In the genomic region with DNA sequence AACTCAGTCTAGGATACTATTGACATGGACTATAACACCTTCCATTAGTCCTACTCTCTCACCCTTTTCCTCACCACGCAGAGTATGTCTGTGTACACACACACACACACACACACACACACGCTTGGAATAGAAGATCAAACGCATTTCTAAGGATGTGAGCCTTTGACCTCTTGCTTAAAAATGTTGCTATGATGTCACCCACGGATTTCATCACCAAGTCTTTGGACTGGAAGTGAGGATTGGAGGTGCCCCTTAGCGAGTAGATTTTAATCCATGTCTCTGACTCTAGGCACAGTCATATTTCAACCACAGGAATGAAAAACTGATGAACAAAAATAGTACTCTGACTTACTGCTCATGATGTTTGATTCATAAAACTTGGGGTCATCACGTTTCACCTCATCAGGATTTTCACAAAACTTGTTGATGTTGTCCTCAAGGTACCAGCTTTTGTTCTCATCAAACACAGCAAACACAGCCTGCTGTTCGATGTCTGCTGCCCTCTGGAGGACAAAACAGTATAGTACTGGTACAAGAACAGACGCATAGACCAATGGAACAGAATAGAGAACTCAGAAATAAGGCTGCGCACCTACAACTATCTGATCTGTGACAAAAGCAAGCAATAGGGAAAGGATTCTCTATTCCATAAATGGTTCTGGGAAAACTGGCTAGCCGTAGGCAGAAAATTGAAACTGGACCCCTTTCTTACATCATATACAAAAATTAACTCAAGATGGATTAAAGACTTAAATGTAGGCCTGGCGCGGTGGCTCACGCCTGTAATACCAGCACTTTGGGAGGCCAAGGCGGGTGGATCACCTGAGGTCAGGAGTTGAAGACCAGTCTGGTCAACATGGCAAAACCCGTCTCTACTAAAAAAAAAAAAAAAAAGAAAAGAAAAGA, we compare ENCODE assay signal across 8 cellular contexts. TPM values are rescaled to one million over a fixed set of nuclear protein-coding genes. Genes with fewer than 3 reads are reported as not detected.
DNase-seq lines count a peak whose midpoint lies in the region; ATAC-seq and TF ChIP-seq lines count a peak whose summit lies in the region.

No MANE protein-coding gene starts in this region.

- H3K4me3 ChIP-seq in AG04450 (ENCODE audit: low read depth, low read length): no peak overlapping the region
- H3K4me3 ChIP-seq in fibroblast of the aortic adventitia (ENCODE audit: low read depth, low read length): no peak overlapping the region
- H3K4me3 ChIP-seq in neural progenitor cell: no peak overlapping the region

- H3K4me3 Mint-ChIP-seq in neural progenitor cell: no peak overlapping the region

- no peaks in the 10 kb centered on the region for H3K79me2 ChIP-seq in neural progenitor cell (ENCODE audit: low read depth)

- no peaks in the 10 kb centered on the region for H3K36me3 ChIP-seq in neural progenitor cell

- H3K27ac Mint-ChIP-seq in neural progenitor cell: no peak overlapping the region

- no peaks in the 10 kb centered on the region for H3K9me3 ChIP-seq in AG04450 (ENCODE audit: control insufficient read depth, insufficient read depth, low read length)
- no peaks in the 10 kb centered on the region for H3K9me3 ChIP-seq in neural progenitor cell (ENCODE audit: low read depth)

- no peaks in the 10 kb centered on the region for H3K36me3 Mint-ChIP-seq in neural progenitor cell

- H3K27ac ChIP-seq in AG04450 (ENCODE audit: low read depth, low read length) (no peak overlapping the region), neural progenitor cell (no peak overlapping the region)

- CTCF ChIA-PET in AG04450 (lab: Charles Lee): interaction anchor here (0.6 to 3.4 kb wide), 33 partner anchors 8 to 942 kb away, joined by 3 to 42 read pairs (median 4); a partner anchor contains a TSS

- H2AFZ ChIP-seq in neural progenitor cell (replicated peaks): peak overlapping the region; percentile 23

- no peaks in the 10 kb centered on the region for H3K27me3 ChIP-seq in AG04450 (ENCODE audit: control insufficient read depth, insufficient read depth, low read length)
- H3K27me3 ChIP-seq in neural progenitor cell: no peaks in the 10 kb centered on the region

- peaks cover 8% of the 10 kb centered on the region for H3K4me1 Mint-ChIP-seq in neural progenitor cell

- peak; percentile 45 for DNase-seq in AG04450 (ENCODE audit: low read depth, low spot score)
- peak; percentile 12 for DNase-seq in GM13976 (ENCODE audit: low spot score)
- peak; percentile 87 for DNase-seq in NCI-H82 (lab: John Stamatoyannopoulos, UW)
- peak; percentile 47 for DNase-seq in activated T-cell treated with anti-CD3 and anti-CD28 coated beads for 4 hours
- DNase-seq in fibroblast of the aortic adventitia (ENCODE audit: low read depth): peak; percentile 89
- DNase-seq in neural progenitor cell (ENCODE audit: low spot score): peak; percentile 87
- DNase-seq in ureter (ENCODE audit: low spot score): peak; percentile 70

- TF ChIP-seq CTCF in AG04450 (IDR thresholded peaks at IDR 0.05; ENCODE audit: low read depth, low read length): peak; percentile 82
- peak; percentile 72 for TF ChIP-seq CTCF in GM13976 (IDR thresholded peaks at IDR 0.05; ENCODE audit: borderline replicate concordance, control extremely low read depth, extremely low read depth, insufficient read depth, missing control alignments)
- peak; percentile 86 for TF ChIP-seq CTCF in fibroblast of the aortic adventitia (IDR thresholded peaks at IDR 0.05; ENCODE audit: insufficient read depth, low read length)
- peak; percentile 85 for TF ChIP-seq CTCF in neural progenitor cell (IDR thresholded peaks at IDR 0.05)

- no peak overlapping the region for H3K4me2 ChIP-seq in neural progenitor cell

- no peaks in the 10 kb centered on the region for H3K4me1 ChIP-seq in neural progenitor cell

- ATAC-seq in HG03520 (IDR thresholded peaks at IDR 0.05; ENCODE audit: unreplicated experiment): peak; percentile 69

- no peak overlapping the region for H3K9ac ChIP-seq in neural progenitor cell

- POLR2A ChIA-PET in AG04450 (lab: Yijun Ruan, JAX): no interaction called here

- H3K9me3 Mint-ChIP-seq in neural progenitor cell: no peaks in the 10 kb centered on the region

- no peaks in the 10 kb centered on the region for H3F3A ChIP-seq in neural progenitor cell (ENCODE audit: low read depth)

- no peaks in the 10 kb centered on the region for H4K20me1 ChIP-seq in neural progenitor cell (ENCODE audit: low read depth)

- in situ Hi-C loops in GM13976 (cut with MboI; ENCODE audit: low sequenced_read_pairs, unreplicated experiment): loop anchor here (10.0 kb wide), 1 partner anchor 82 kb away; no protein-coding TSS in a partner anchor

- no peaks in the 10 kb centered on the region for H3K27me3 Mint-ChIP-seq in neural progenitor cell (ENCODE audit: insufficient read depth, low read depth)

RNA-seq across cellular contexts. Expression of a gene that starts 39.9 kb away (rescaled TPM):
- polyA plus RNA-seq in AG04450 (2011; rRNA removed): not detected in 2 replicates
- not detected in 2 replicates for polyA minus RNA-seq in AG04450 (2011; rRNA and poly(A)+ RNA removed)
- total RNA-seq in fibroblast of the aortic adventitia (ENCODE audit: low replicate concordance): 0.16 TPM in 1 of 2 replicates, not detected in the other
- not detected in 2 replicates for total RNA-seq in neural progenitor cell (ENCODE audit: low replicate concordance)
- 1.7 TPM for total RNA-seq in ureter

Comparison
In these comparisons a context has a peak if more than half of its experiments do, and no peak if none do; other contexts are left out.
1. DNase-seq: peak in every context shown above with its lines; median percentile 89 in fibroblast of the aortic adventitia; 87 in NCI-H82; 87 in neural progenitor cell; 70 in ureter; 47 in activated T-cell treated with anti-CD3 and anti-CD28 coated beads for 4 hours; 45 in AG04450; 12 in GM13976.